Comparison of ENCODE assay signal across 8 cellular contexts in genomic region chr10:31033166-31033565, GRCh38. TPM values are rescaled to one million over a fixed set of nuclear protein-coding genes. Genes with fewer than 3 reads are reported as not detected.
DNase-seq lines count a peak whose midpoint lies in the region; ATAC-seq and TF ChIP-seq lines count a peak whose summit lies in the region.
"Had no signal": no experiment of that assay in that cellular context is flagged by ENCODE, and none has a peak within 500 bp of the region (broad histone marks: within the 10 kb centered on the region; RNA-seq: fewer than 3 reads in every experiment).

No MANE protein-coding gene starts in this region.

- H3K9me3 Mint-ChIP-seq in GM23338: no peaks in the 10 kb centered on the region

- H3K4me3 Mint-ChIP-seq in GM23338: peak overlapping the region; percentile 78; the same call in 2 of the 3 replicates

- TF ChIP-seq CTCF in GM23338 (conservative IDR thresholded peaks at IDR 0.05; ENCODE audit: low read depth in 2 of 2) (no peak), PC-9 (conservative IDR thresholded peaks at IDR 0.05) (no peak), fibroblast of mammary gland (conservative IDR thresholded peaks at IDR 0.05; ENCODE audit: control insufficient read depth, insufficient read depth, low read depth, low read length) (no peak), smooth muscle cell (IDR thresholded peaks at IDR 0.05; ENCODE audit: borderline replicate concordance, insufficient read depth, poor library complexity, severe bottlenecking) (no peak)

- no peak overlapping the region for H4K8ac ChIP-seq in neuronal stem cell (ENCODE audit: low read depth, low read length)

- no peaks in the 10 kb centered on the region for H3K9me2 ChIP-seq in GM23338 (ENCODE audit: insufficient read depth)
- no peaks in the 10 kb centered on the region for H3K9me2 ChIP-seq in PC-9 (ENCODE audit: insufficient read depth)

- peak overlapping the region; percentile 75 for H3K4me2 ChIP-seq in GM23338
- H3K4me2 ChIP-seq in PC-9: peak overlapping the region; percentile 95
- H3K4me2 ChIP-seq in smooth muscle cell: peak overlapping the region; percentile 85
- no peak overlapping the region for H3K4me2 ChIP-seq in neuronal stem cell (ENCODE audit: insufficient read depth, low read length, poor library complexity, severe bottlenecking)

- BruUV-seq in PC-9 (replicated peaks; lab: Mats Ljungman, UMichigan): no TSS peak

- no peak overlapping the region for H3K14ac ChIP-seq in neuronal stem cell (ENCODE audit: low read length)

- no peak overlapping the region for H4K91ac ChIP-seq in neuronal stem cell (ENCODE audit: low read depth, low read length, poor library complexity)

- H3K23ac ChIP-seq in neuronal stem cell (ENCODE audit: low read depth, low read length, poor library complexity): no peak overlapping the region

- POLR2A ChIA-PET in PC-9 (lab: Charles Lee; ENCODE audit: unreplicated experiment): no interaction called here

- H2AFZ ChIP-seq in GM23338: peak overlapping the region; percentile 80; the same call in 1 of the 2 replicates
- H2AFZ ChIP-seq in PC-9: peak overlapping the region; percentile 91; the same call in 1 of the 2 replicates
- H2AFZ ChIP-seq in smooth muscle cell (ENCODE audit: low read depth): no peak overlapping the region
- H2AFZ ChIP-seq in neuronal stem cell (ENCODE audit: low read length): no peak overlapping the region

- H3K9ac ChIP-seq in smooth muscle cell (ENCODE audit: low read depth) (no peak overlapping the region), neuronal stem cell (ENCODE audit: low read depth, low read length, poor library complexity) (no peak overlapping the region)

- peaks cover 3% of the 10 kb centered on the region; the same call in 1 of the 3 replicates for H3K36me3 Mint-ChIP-seq in GM23338 (ENCODE audit: low read depth)

- in situ Hi-C loops in ACHN (cut with HindIII; ENCODE audit: low pct_ligation_motif_present, low pct_unique_long_range_greater_than_20kb, low sequenced_read_pairs): no loop called here

- CTCF ChIA-PET in PC-9 (lab: Charles Lee): interaction anchor here (0.7 kb wide), 2 partner anchors 102 to 676 kb away, joined by 3 to 9 read pairs; no protein-coding TSS in a partner anchor

- H3K9me3 ChIP-seq in PC-9 (ENCODE audit: insufficient read depth, low read depth) (no peaks in the 10 kb centered on the region), smooth muscle cell (replicated peaks; ENCODE audit: low read depth) (no peaks in the 10 kb centered on the region), neuronal stem cell (replicated peaks in 1 of 2; ENCODE audit: control insufficient read depth in 2 of 2, insufficient read depth in 1 of 2, low read depth in 1 of 2, low read length in 2 of 2) (no peaks in the 10 kb centered on the region)

- H3K4me3 ChIP-seq in GM23338 (peak overlapping the region; percentile 74; the same call in 1 of the 2 replicates), PC-9 (peak overlapping the region; percentile 70; the same call in 1 of the 2 replicates), fibroblast of mammary gland (ENCODE audit: control insufficient read depth, low read depth, low read length) (peak overlapping the region; percentile 16), smooth muscle cell (peak overlapping the region; percentile 74), neuronal stem cell (ENCODE audit: low read length in 2 of 2) (no peak overlapping the region)

- H3K4me1 ChIP-seq in GM23338 (ENCODE audit: insufficient read depth): peaks cover 31% of the 10 kb centered on the region
- peaks cover 24% of the 10 kb centered on the region for H3K4me1 ChIP-seq in PC-9 (replicated peaks; ENCODE audit: insufficient read depth)
- H3K4me1 ChIP-seq in smooth muscle cell (ENCODE audit: low read depth): peaks cover 22% of the 10 kb centered on the region
- peaks cover 3 to 9% of the 10 kb centered on the region in 2 donors for H3K4me1 ChIP-seq in neuronal stem cell (ENCODE audit: control insufficient read depth in 2 of 2, insufficient read depth in 1 of 2, low read depth in 1 of 2, low read length in 2 of 2)

- H3K4ac ChIP-seq in neuronal stem cell (ENCODE audit: low read length): no peak overlapping the region

- H3K27ac Mint-ChIP-seq in GM23338: no peak overlapping the region

- H4K20me1 ChIP-seq in GM23338 (replicated peaks; ENCODE audit: insufficient read depth): no peaks in the 10 kb centered on the region
- H4K20me1 ChIP-seq in PC-9 (ENCODE audit: insufficient read depth): no peaks in the 10 kb centered on the region
- H4K20me1 ChIP-seq in smooth muscle cell (ENCODE audit: low read depth): no peaks in the 10 kb centered on the region

- no peaks in the 10 kb centered on the region for H3K36me3 ChIP-seq in GM23338 (ENCODE audit: insufficient read depth)
- H3K36me3 ChIP-seq in PC-9 (ENCODE audit: low read depth): no peaks in the 10 kb centered on the region
- H3K36me3 ChIP-seq in smooth muscle cell (ENCODE audit: low read depth): no peaks in the 10 kb centered on the region
- no peaks in the 10 kb centered on the region for H3K36me3 ChIP-seq in neuronal stem cell (replicated peaks in 1 of 2; ENCODE audit: control insufficient read depth in 2 of 2, insufficient read depth in 2 of 2, low read length in 2 of 2)

- no peak overlapping the region for H2BK12ac ChIP-seq in neuronal stem cell (ENCODE audit: low read length)

- no peak for ATAC-seq in GM23338

- DNase-seq in GM23338 (ENCODE audit: low spot score): no peak
- DNase-seq in PC-9: no peak
- no peak for DNase-seq in fibroblast of mammary gland (ENCODE audit: low read depth)
- no peak for DNase-seq in smooth muscle cell (lab: John Stamatoyannopoulos, UW; ENCODE audit: unreplicated experiment)
- DNase-seq in COLO829 (ENCODE audit: low spot score): no peak
- DNase-seq in neuronal stem cell (ENCODE audit: low spot score): no peak
- no peak for DNase-seq in ACHN
- DNase-seq: NCI-H510A had no signal

- no peak overlapping the region for H3K18ac ChIP-seq in neuronal stem cell (ENCODE audit: low read length)

- H3F3A ChIP-seq in GM23338 (replicated peaks; ENCODE audit: low read depth) (no peaks in the 10 kb centered on the region), PC-9 (ENCODE audit: insufficient read depth, low read depth) (0 out of 2 replicates have a peak, but pooled peaks cover 6% of the 10 kb centered on the region), smooth muscle cell (ENCODE audit: low read depth) (peaks cover 13% of the 10 kb centered on the region)

- peaks cover 35% of the 10 kb centered on the region for H3K27me3 ChIP-seq in GM23338 (ENCODE audit: insufficient read depth)
- H3K27me3 ChIP-seq in PC-9 (ENCODE audit: insufficient read depth, low read depth): no peaks in the 10 kb centered on the region
- H3K27me3 ChIP-seq in smooth muscle cell (ENCODE audit: low read depth): no peaks in the 10 kb centered on the region
- H3K27me3 ChIP-seq in neuronal stem cell (ENCODE audit: control insufficient read depth in 3 of 3, insufficient read depth in 3 of 3, low read depth in 1 of 3, low read length in 3 of 3): no peaks in the 10 kb centered on the region

- H2BK5ac ChIP-seq in neuronal stem cell (ENCODE audit: low read length): no peak overlapping the region

- no peaks in the 10 kb centered on the region for H3K79me1 ChIP-seq in neuronal stem cell (ENCODE audit: low read depth, low read length)

- H3K79me2 ChIP-seq in GM23338 (replicated peaks; ENCODE audit: insufficient read depth): no peaks in the 10 kb centered on the region
- no peaks in the 10 kb centered on the region for H3K79me2 ChIP-seq in PC-9 (ENCODE audit: low read depth)
- no peaks in the 10 kb centered on the region for H3K79me2 ChIP-seq in smooth muscle cell (ENCODE audit: low read depth)

- H3K27me3 Mint-ChIP-seq in GM23338 (ENCODE audit: insufficient read depth, low read depth, poor library complexity): peaks cover 24% of the 10 kb centered on the region

- intact Hi-C loops in PC-9 (cut with micrococcal nuclease; ENCODE audit: unreplicated experiment): loop anchor here (2.0 to 10.0 kb wide), 4 partner anchors 66 to 432 kb away; no protein-coding TSS in a partner anchor

- H3K27ac ChIP-seq in GM23338 (ENCODE audit: low read depth): no peak overlapping the region
- peak overlapping the region; percentile 93 for H3K27ac ChIP-seq in PC-9
- H3K27ac ChIP-seq in smooth muscle cell (ENCODE audit: low read depth): peak overlapping the region; percentile 97
- H3K27ac ChIP-seq in neuronal stem cell (replicated peaks; ENCODE audit: low read length): no peak overlapping the region

- H3K4me1 Mint-ChIP-seq in GM23338: peaks cover 59% of the 10 kb centered on the region

- H2BK15ac ChIP-seq in neuronal stem cell (ENCODE audit: low read length): no peak overlapping the region

- no peak overlapping the region for H2BK120ac ChIP-seq in neuronal stem cell (ENCODE audit: low read depth, low read length)

- 90% methylated on average over 7 of the region's 7 CpGs for WGBS in smooth muscle cell (ENCODE audit: low lambda C conversion rate)
- no CpG with 5 or more reads among the region's 7 CpGs for WGBS in neuronal stem cell (ENCODE audit: extremely low coverage in 2 of 2, insufficient read length in 2 of 2, insufficient replicate concordance in 1 of 2), 2 donors

- H2AK5ac ChIP-seq in neuronal stem cell (ENCODE audit: low read depth, low read length): no peak overlapping the region

TF ChIP-seq in GM23338, 12 proteins besides CTCF, POLR2A, EP300 and RAD21 (continues in another document):
- TF ChIP-seq, protein P1, sequence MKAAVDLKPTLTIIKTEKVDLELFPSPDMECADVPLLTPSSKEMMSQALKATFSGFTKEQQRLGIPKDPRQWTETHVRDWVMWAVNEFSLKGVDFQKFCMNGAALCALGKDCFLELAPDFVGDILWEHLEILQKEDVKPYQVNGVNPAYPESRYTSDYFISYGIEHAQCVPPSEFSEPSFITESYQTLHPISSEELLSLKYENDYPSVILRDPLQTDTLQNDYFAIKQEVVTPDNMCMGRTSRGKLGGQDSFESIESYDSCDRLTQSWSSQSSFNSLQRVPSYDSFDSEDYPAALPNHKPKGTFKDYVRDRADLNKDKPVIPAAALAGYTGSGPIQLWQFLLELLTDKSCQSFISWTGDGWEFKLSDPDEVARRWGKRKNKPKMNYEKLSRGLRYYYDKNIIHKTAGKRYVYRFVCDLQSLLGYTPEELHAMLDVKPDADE (IDR thresholded peaks at IDR 0.05): no peak
- no peak for TF ChIP-seq ZNF114 (CRISPR knock-in tag; IDR thresholded peaks at IDR 0.05)
- TF ChIP-seq NANOG (IDR thresholded peaks at IDR 0.05; ENCODE audit: borderline replicate concordance): no peak
- TF ChIP-seq POLR2AphosphoS5 (IDR thresholded peaks at IDR 0.05; ENCODE audit: low read depth): no peak
- no peak for TF ChIP-seq ZNF331 (CRISPR knock-in tag; IDR thresholded peaks at IDR 0.05; ENCODE audit: low read depth)
- no peak for TF ChIP-seq EZH2 (IDR thresholded peaks at IDR 0.05; ENCODE audit: low read depth, unreplicated experiment)
- no peak for TF ChIP-seq CREB1 (CRISPR knock-in tag; IDR thresholded peaks at IDR 0.05; ENCODE audit: low read depth)
- TF ChIP-seq STAT1 (IDR thresholded peaks at IDR 0.05; ENCODE audit: unreplicated experiment): no peak

RNA-seq across cellular contexts. Expression of gene ZNF438, which starts 1.5 kb away (rescaled TPM):
- 0.74 and 0.94 TPM in 2 replicates for total RNA-seq in GM23338 (2014; rRNA removed; shearing (Covaris generic))
- polyA plus RNA-seq in GM23338 (2016; fragmentation: Nextera tagmentation; extraction: Ambion mirVana) (0.91 and 1.6 TPM in 2 replicates), smooth muscle cell (2.8 and 3.2 TPM in 2 replicates)
- total RNA-seq in PC-9 (2021) (4.6 and 4.7 TPM in 2 replicates), smooth muscle cell (3.4 TPM in 2 replicates)
- 5.4 TPM for polyA plus RNA-seq in neuronal stem cell (2013, experiment 1 of 2)
- polyA plus RNA-seq in neuronal stem cell (2013, experiment 2 of 2): 5.6 TPM

Comparison
In these comparisons a context has a peak if more than half of its experiments do, and no peak if none do; other contexts are left out.
1. H2AFZ ChIP-seq: peak in GM23338 (single experiment) and PC-9 (single experiment); none in smooth muscle cell (single experiment) and neuronal stem cell (single experiment).
2. H3K27ac ChIP-seq: peak in PC-9 (single experiment) and smooth muscle cell (single experiment); none in GM23338 (single experiment) and neuronal stem cell (single experiment).
3. H3K4me3 ChIP-seq: peak in GM23338 (single experiment), PC-9 (single experiment), fibroblast of mammary gland (single experiment) and smooth muscle cell (single experiment); none in neuronal stem cell (0 of 2).